Comparison of ENCODE assay signal across 18 cellular contexts in genomic region chr7:17516768-17517167, GRCh38.
A peak's percentile ranks its signal among the peaks of the same experiment; 100 is the strongest.
DNase-seq lines count a peak whose midpoint lies in the region; ATAC-seq and TF ChIP-seq lines count a peak whose summit lies in the region.
"Had no signal": no experiment of that assay in that cellular context is flagged by ENCODE, and none has a peak within 500 bp of the region (broad histone marks: within the 10 kb centered on the region; RNA-seq: fewer than 3 reads in every experiment).

No MANE protein-coding gene starts in this region.

- DNase-seq in EH (ENCODE audit: low read depth) (peak; percentile 93), HS-5 (ENCODE audit: low read depth) (peak; percentile 53), fibroblast of mammary gland (ENCODE audit: low read depth) (peak; percentile 94), NCI-H69 (lab: John Stamatoyannopoulos, UW) (no peak)
- DNase-seq: CD4-positive, CD25-positive, alpha-beta regulatory T cell; Karpas-422; NCI-H187 treated with DMSO at 0.1 percent for 48 hours; NCI-H2171; NCI-H446 treated with DMSO at 0.1 percent for 48 hours; NCI-H82; Right ventricle myocardium superior had no signal

- H3K4me3 ChIP-seq in fibroblast of mammary gland (ENCODE audit: control insufficient read depth, low read depth, low read length) = no peak overlapping the region
- H3K4me3 ChIP-seq: HAP-1 had no signal

- ATAC-seq in HG02884 (IDR thresholded peaks at IDR 0.05; ENCODE audit: unreplicated experiment) (no peak), HG02610 (IDR thresholded peaks at IDR 0.05; ENCODE audit: unreplicated experiment) (no peak), GM21529 (IDR thresholded peaks at IDR 0.05; ENCODE audit: unreplicated experiment) (no peak)
- ATAC-seq: HepG2, Panc1, SK-N-SH treated with all-trans-retinoic acid at 6 μM for 48 hours had no signal

- no peak for TF ChIP-seq CTCF in fibroblast of mammary gland (conservative IDR thresholded peaks at IDR 0.05; ENCODE audit: control insufficient read depth, insufficient read depth, low read depth, low read length)
